ENCODE assay signal across 23 cellular contexts in the genomic region with DNA sequence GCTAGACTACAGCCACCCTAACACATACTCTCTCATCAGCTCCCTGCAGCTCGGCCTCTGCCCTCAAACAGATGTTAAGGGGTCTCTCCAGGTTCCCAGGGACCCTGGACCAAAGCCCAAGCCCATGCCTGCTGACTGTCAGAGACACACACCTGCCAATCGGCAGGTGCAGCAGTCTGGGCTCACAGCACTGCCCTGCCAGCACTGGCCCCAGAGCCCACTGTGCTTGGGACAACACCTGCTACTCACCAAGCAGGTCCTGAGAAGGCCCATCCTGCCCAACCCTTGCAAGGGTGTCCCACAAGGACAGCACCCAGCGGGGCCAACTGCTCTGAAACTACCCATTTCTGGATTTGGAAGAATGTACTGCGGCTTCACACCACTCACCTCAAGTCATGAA. TPM values are rescaled to one million over a fixed set of nuclear protein-coding genes. Genes with fewer than 3 reads are reported as not detected.
A peak's percentile ranks its signal among the peaks of the same experiment; 100 is the strongest.
DNase-seq lines count a peak whose midpoint lies in the region; ATAC-seq, FAIRE-seq and TF ChIP-seq lines count a peak whose summit lies in the region.
"Had no signal": no experiment of that assay in that cellular context is flagged by ENCODE, and none has a peak within 500 bp of the region (broad histone marks: within the 10 kb centered on the region; RNA-seq: fewer than 3 reads in every experiment).

No MANE protein-coding gene starts in this region.

- H3K27me3 ChIP-seq in left ventricle myocardium inferior (ENCODE audit: low read depth) (no peaks in the 10 kb centered on the region), K562 (ENCODE audit: control insufficient read depth in 2 of 2, insufficient read depth in 2 of 2, low read length in 2 of 2) (no peaks in the 10 kb centered on the region), psoas muscle (ENCODE audit: insufficient read depth in 3 of 3, low read length in 2 of 3) (no peaks in the 10 kb centered on the region), smooth muscle cell (ENCODE audit: low read depth) (no peaks in the 10 kb centered on the region)
- H3K27me3 ChIP-seq: BLaER1 treated with 17β-estradiol and CSF1 and Interleukin-3, amounts not matched to agents 10 nM and 100 nM had no signal

- H3K9me1 ChIP-seq in K562 (ENCODE audit: control insufficient read depth, insufficient read depth, low read length) = no peaks in the 10 kb centered on the region

- no peaks in the 10 kb centered on the region for H3K9me3 Mint-ChIP-seq in endothelial cell (ENCODE audit: unreplicated experiment)
- H3K9me3 Mint-ChIP-seq: CD4-positive, alpha-beta T cell; CD8-positive, alpha-beta T cell had no signal

- H3K9me3 ChIP-seq in left ventricle myocardium inferior (replicated peaks) = no peaks in the 10 kb centered on the region
- no peaks in the 10 kb centered on the region for H3K9me3 ChIP-seq in K562 (replicated peaks; ENCODE audit: control insufficient read depth, insufficient read depth, low read depth, low read length)
- no peaks in the 10 kb centered on the region for H3K9me3 ChIP-seq in psoas muscle
- no peaks in the 10 kb centered on the region for H3K9me3 ChIP-seq in smooth muscle cell (replicated peaks; ENCODE audit: low read depth)
- H3K9me3 ChIP-seq: A549; BLaER1 treated with 17β-estradiol and CSF1 and Interleukin-3, amounts not matched to agents 10 nM and 100 nM; Caco-2 had no signal

- no peak for FAIRE-seq in K562 (lab: Jason Lieb, UNC)
- FAIRE-seq: A549, D721Med, G401.6, GM12891, GM19239 had no signal

- POLR2A ChIA-PET in K562 (lab: Yijun Ruan, JAX) = interaction anchor here (1.2 kb wide), 1 partner anchor 9 kb away, joined by 4 read pairs; no protein-coding TSS in a partner anchor

- H3K4me3 Mint-ChIP-seq in endothelial cell (ENCODE audit: unreplicated experiment) = peak overlapping the region; percentile 23
- H3K4me3 Mint-ChIP-seq: B cell; CD4-positive, alpha-beta T cell; CD8-positive, alpha-beta T cell had no signal

- no peak overlapping the region for H3K27ac ChIP-seq in left ventricle myocardium inferior (replicated peaks)
- no peak overlapping the region for H3K27ac ChIP-seq in K562 (ENCODE audit: extremely low read depth, low read depth, low read length)
- H3K27ac ChIP-seq in psoas muscle = no peak overlapping the region
- no peak overlapping the region for H3K27ac ChIP-seq in smooth muscle cell (ENCODE audit: low read depth)
- H3K27ac ChIP-seq: 22Rv1; A549; BLaER1 treated with 17β-estradiol and CSF1 and Interleukin-3, amounts not matched to agents 10 nM and 100 nM; C4-2B had no signal

- no peaks in the 10 kb centered on the region for H3F3A ChIP-seq in smooth muscle cell (ENCODE audit: low read depth)

- no peak for ATAC-seq in left cardiac atrium
- no peak for ATAC-seq in K562
- ATAC-seq in psoas muscle = no peak
- ATAC-seq: A549; CD8-positive, alpha-beta T cell had no signal

- in situ Hi-C loops in K562 (cut with MboI) = no loop called here

- peaks cover 5% of the 10 kb centered on the region for H3K4me1 Mint-ChIP-seq in endothelial cell (ENCODE audit: unreplicated experiment)

- H2AFZ ChIP-seq in K562 (ENCODE audit: low read depth, low read length) (no peak overlapping the region), smooth muscle cell (ENCODE audit: low read depth) (no peak overlapping the region)

- 0 out of 2 replicates have a peak, but pooled peaks have one; percentile 41 for TF ChIP-seq POLR2A in K562 (conservative IDR thresholded peaks at IDR 0.05)

- no TSS peak for BruUV-seq in K562 (replicated peaks; lab: Mats Ljungman, UMichigan)

- H3K27ac Mint-ChIP-seq in endothelial cell (ENCODE audit: unreplicated experiment) = no peak overlapping the region
- H3K27ac Mint-ChIP-seq: B cell; CD4-positive, alpha-beta T cell; CD8-positive, alpha-beta T cell had no signal

- no peak for TF ChIP-seq EP300 in K562 (IDR thresholded peaks at IDR 0.05; ENCODE audit: low read length)

- H3K4me3 ChIP-seq in left ventricle myocardium inferior = no peak overlapping the region
- no peak overlapping the region for H3K4me3 ChIP-seq in K562
- no peak overlapping the region for H3K4me3 ChIP-seq in psoas muscle
- no peak overlapping the region for H3K4me3 ChIP-seq in smooth muscle cell
- H3K4me3 ChIP-seq: A549; BLaER1 treated with 17β-estradiol and CSF1 and Interleukin-3, amounts not matched to agents 10 nM and 100 nM had no signal

- intact Hi-C loops in left ventricle myocardium inferior (cut with micrococcal nuclease) = no loop called here
- intact Hi-C loops in left cardiac atrium (cut with DNase I) = no loop called here
- intact Hi-C loops in K562 (cut with micrococcal nuclease) = no loop called here
- intact Hi-C loops in psoas muscle (cut with DNase I) = no loop called here

- H3K4me2 ChIP-seq in K562 (ENCODE audit: insufficient read depth, low read length) = no peak overlapping the region
- H3K4me2 ChIP-seq in smooth muscle cell = no peak overlapping the region
- H3K4me2 ChIP-seq: A549; BLaER1 treated with 17β-estradiol and CSF1 and Interleukin-3, amounts not matched to agents 10 nM and 100 nM had no signal

- DNase-seq in left ventricle myocardium inferior = peak; percentile 9
- DNase-seq in left cardiac atrium = no peak
- no peak for DNase-seq in K562 (ENCODE audit: extremely low read depth in 1 of 4, low spot score in 3 of 4)
- no peak for DNase-seq in endothelial cell (ENCODE audit: low spot score)
- DNase-seq in psoas muscle = peak; percentile 9 to 52
- DNase-seq in NCI-H2171 (lab: John Stamatoyannopoulos, UW) = no peak
- DNase-seq in smooth muscle cell (lab: John Stamatoyannopoulos, UW; ENCODE audit: unreplicated experiment) = no peak
- DNase-seq: AML-193; Calu3; CD4-positive, alpha-beta T cell; CD8-positive, alpha-beta T cell; DMS79 treated with DMSO at 0.1 percent for 48 hours; GF-D8 had no signal

- H4K20me1 ChIP-seq in K562 (replicated peaks; ENCODE audit: control insufficient read depth, insufficient read depth, low read length) = peaks cover 9% of the 10 kb centered on the region
- peaks cover 16% of the 10 kb centered on the region for H4K20me1 ChIP-seq in smooth muscle cell (ENCODE audit: low read depth)

- H3K36me3 Mint-ChIP-seq in endothelial cell (ENCODE audit: low read depth, unreplicated experiment) = peaks cover 64% of the 10 kb centered on the region

- H3K4me1 ChIP-seq in left ventricle myocardium inferior (no peaks in the 10 kb centered on the region), K562 (replicated peaks in 1 of 2; ENCODE audit: control insufficient read depth in 2 of 2, insufficient read depth in 2 of 2, low read length in 2 of 2) (peaks cover 0 to 3% of the 10 kb centered on the region in 2 experiments; a peak in 2 of 5 replicates), psoas muscle (no peaks in the 10 kb centered on the region), smooth muscle cell (ENCODE audit: low read depth) (no peaks in the 10 kb centered on the region)
- H3K4me1 ChIP-seq: A549 had no signal

- no peak for TF ChIP-seq RAD21 in K562 (CRISPR knock-in tag; conservative IDR thresholded peaks at IDR 0.05 in 1 of 2, IDR thresholded peaks at IDR 0.05 in 1 of 2)

- peaks cover 6% of the 10 kb centered on the region for H3K27me3 Mint-ChIP-seq in endothelial cell (ENCODE audit: unreplicated experiment)
- H3K27me3 Mint-ChIP-seq: B cell; CD4-positive, alpha-beta T cell had no signal

- H3K36me3 ChIP-seq in left ventricle myocardium inferior (peaks cover 97% of the 10 kb centered on the region), K562 (ENCODE audit: control insufficient read depth, insufficient read depth, low read length) (peaks cover 98% of the 10 kb centered on the region), psoas muscle (ENCODE audit: insufficient read depth in 1 of 2, low read depth in 1 of 2) (peaks cover 10 to 99% of the 10 kb centered on the region in 2 donors), smooth muscle cell (ENCODE audit: low read depth) (peaks cover 10% of the 10 kb centered on the region)

- WGBS in K562 (ENCODE audit: insufficient coverage, low coverage, missing lambda C conversion rate) = 100% methylated on average over 3 of the region's 4 CpGs
- WGBS in psoas muscle, 3 donors = 93 to 99% (median 94%) methylated on average over 4 of the region's 4 CpGs
- 100% methylated on average over 4 of the region's 4 CpGs for WGBS in smooth muscle cell (ENCODE audit: low lambda C conversion rate)

- H3K79me2 ChIP-seq in K562 (ENCODE audit: control insufficient read depth, insufficient read depth, low read length) (peaks cover 4% of the 10 kb centered on the region; the same call in 2 of the 3 replicates), smooth muscle cell (ENCODE audit: low read depth) (peaks cover 4% of the 10 kb centered on the region)

- no peak for TF ChIP-seq CTCF in left ventricle myocardium inferior (IDR thresholded peaks at IDR 0.05; ENCODE audit: borderline replicate concordance)
- TF ChIP-seq CTCF in K562 (IDR thresholded peaks at IDR 0.05 in 2 of 3, conservative IDR thresholded peaks at IDR 0.05 in 1 of 3; ENCODE audit: insufficient read depth in 2 of 3, low read depth in 1 of 3, low read length in 3 of 3) = no peak
- TF ChIP-seq CTCF in endothelial cell (IDR thresholded peaks at IDR 0.05; ENCODE audit: unreplicated experiment) = no peak
- TF ChIP-seq CTCF in psoas muscle (IDR thresholded peaks at IDR 0.05) = no peak
- no peak for TF ChIP-seq CTCF in smooth muscle cell (IDR thresholded peaks at IDR 0.05; ENCODE audit: borderline replicate concordance, insufficient read depth, poor library complexity, severe bottlenecking)

- CTCF ChIA-PET in K562 (lab: Yijun Ruan, JAX; ENCODE audit: low intra/inter-chr PET ratio) = interaction anchor here (0.7 kb wide), 1 partner anchor 270 kb away, joined by 3 read pairs; no protein-coding TSS in a partner anchor

- peak overlapping the region in 1 of 2 experiments; percentile 64; a peak in 1 of 4 replicates for H3K9ac ChIP-seq in K562 (ENCODE audit: insufficient read depth in 1 of 2, low read depth in 2 of 2, low read length in 2 of 2)
- no peak overlapping the region for H3K9ac ChIP-seq in smooth muscle cell (ENCODE audit: low read depth)
- H3K9ac ChIP-seq: BLaER1 treated with 17β-estradiol and CSF1 and Interleukin-3, amounts not matched to agents 10 nM and 100 nM had no signal

RNA-seq across cellular contexts. Expression of a gene that starts 20.2 kb away (rescaled TPM):
- total RNA-seq in left ventricle myocardium inferior = 18.7 TPM
- total RNA-seq in left cardiac atrium = 10 to 100 TPM; 31.1 to 36.7 TPM
- total RNA-seq in K562 (2011; cell fraction: chromatin; rRNA removed; ENCODE audit: low replicate concordance) = 13.2 and 31.1 TPM in 2 replicates
- 14.7 and 17.7 TPM in 2 replicates for total RNA-seq in K562 (2011; cell fraction: nucleolus; rRNA removed)
- total RNA-seq in K562 (2011; cell fraction: nucleoplasm; rRNA removed) = 11.8 and 18.1 TPM in 2 replicates
- total RNA-seq in K562 (2014; rRNA removed) = 0.20 and 1.5 TPM in 2 replicates
- total RNA-seq in K562 (2014; rRNA removed; fragmentation: Illumina TruSeq; extraction: Trizol) = 0.40 and 0.45 TPM in 2 replicates
- 0.29 and 0.30 TPM in 2 replicates for total RNA-seq in K562 (2015; rRNA removed; fragmentation: Illumina TruSeq; extraction: Trizol)
- 2.2 and 2.3 TPM in 2 replicates for total RNA-seq in K562 (2021)
- 0.99 and 1.2 TPM in 2 replicates for polyA plus RNA-seq in K562 (2011; rRNA removed)
- 0.52 and 1.3 TPM in 2 replicates for polyA plus RNA-seq in K562 (2011; cell fraction: cytosol; rRNA removed)
- 6.0 and 14.9 TPM in 2 replicates for polyA plus RNA-seq in K562 (2011; cell fraction: nucleus; rRNA removed)
- polyA plus RNA-seq in K562 (2012) = 1.5 and 6.1 TPM in 2 replicates
- polyA plus RNA-seq in K562 (2014; fragmentation: Illumina TruSeq; extraction: Trizol) = 0.52 and 1.4 TPM in 2 replicates
- polyA plus RNA-seq in K562 (2014; fragmentation: Nextera tagmentation; extraction: Ambion mirVana) = under 1 TPM; 0.07 to 0.21 TPM
- polyA plus RNA-seq in K562 (2014; rRNA removed) = 0.97 and 1.4 TPM in 2 replicates
- 0.81 and 1.1 TPM in 2 replicates for polyA minus RNA-seq in K562 (2011; rRNA and poly(A)+ RNA removed)
- polyA minus RNA-seq in K562 (2011; cell fraction: cytosol; rRNA and poly(A)+ RNA removed) = 1.3 and 1.4 TPM in 2 replicates
- 2.3 and 4.4 TPM in 2 replicates for polyA minus RNA-seq in K562 (2011; cell fraction: nucleus; rRNA and poly(A)+ RNA removed)
- total RNA-seq in endothelial cell (ENCODE audit: unreplicated experiment) = 14.3 TPM
- 1 to 10 TPM; 1.6 to 9.4 (median 2.8) TPM for total RNA-seq in psoas muscle
- polyA plus RNA-seq in psoas muscle = 1 to 10 TPM in 1 of 3 donors, under 1 TPM in 2; 0.44 to 6.7 (median 0.51) TPM
- total RNA-seq in smooth muscle cell = 2.7 and 4.8 TPM in 2 replicates
- 1.7 and 5.5 TPM in 2 replicates for polyA plus RNA-seq in smooth muscle cell

RNA-seq across cellular contexts. Expression of a gene that starts 21.6 kb away (rescaled TPM):
- total RNA-seq in left ventricle myocardium inferior (23.6 TPM), left cardiac atrium (10 to 100 TPM; 26.8 to 39.3 TPM), K562 (2014; rRNA removed) (52.8 and 58.5 TPM in 2 replicates), K562 (2014; rRNA removed; fragmentation: Illumina TruSeq; extraction: Trizol) (37.9 and 39.5 TPM in 2 replicates), K562 (2015; rRNA removed; fragmentation: Illumina TruSeq; extraction: Trizol) (43.1 and 44.9 TPM in 2 replicates), K562 (2021) (62.3 and 68.7 TPM in 2 replicates), endothelial cell (ENCODE audit: unreplicated experiment) (53.0 TPM), psoas muscle (10 to 100 TPM; 21.3 to 28.0 (median 22.3) TPM), smooth muscle cell (14.7 and 17.1 TPM in 2 replicates)
- total RNA-seq in K562 (2011; cell fraction: chromatin; rRNA removed; ENCODE audit: low replicate concordance) = 217 and 274 TPM in 2 replicates
- 94.6 and 102 TPM in 2 replicates for total RNA-seq in K562 (2011; cell fraction: nucleolus; rRNA removed)
- total RNA-seq in K562 (2011; cell fraction: nucleoplasm; rRNA removed) = 114 and 119 TPM in 2 replicates
- polyA plus RNA-seq in K562 (2011; rRNA removed) (17.3 and 18.0 TPM in 2 replicates), K562 (2014; fragmentation: Illumina TruSeq; extraction: Trizol) (49.7 and 54.7 TPM in 2 replicates), K562 (2014; fragmentation: Nextera tagmentation; extraction: Ambion mirVana) (1 to 10 TPM; 2.4 to 3.7 TPM), K562 (2014; rRNA removed) (51.8 and 56.4 TPM in 2 replicates), psoas muscle (10 to 100 TPM; 18.7 to 26.6 (median 24.8) TPM), smooth muscle cell (17.8 and 20.4 TPM in 2 replicates)
- polyA plus RNA-seq in K562 (2011; cell fraction: cytosol; rRNA removed) = 14.1 and 18.3 TPM in 2 replicates
- polyA plus RNA-seq in K562 (2011; cell fraction: nucleus; rRNA removed) = 96.2 and 143 TPM in 2 replicates
- 36.5 and 41.6 TPM in 2 replicates for polyA plus RNA-seq in K562 (2012)
- 23.4 and 26.6 TPM in 2 replicates for polyA minus RNA-seq in K562 (2011; rRNA and poly(A)+ RNA removed)
- 16.0 and 18.9 TPM in 2 replicates for polyA minus RNA-seq in K562 (2011; cell fraction: cytosol; rRNA and poly(A)+ RNA removed)
- polyA minus RNA-seq in K562 (2011; cell fraction: nucleus; rRNA and poly(A)+ RNA removed) = 54.1 and 62.2 TPM in 2 replicates

RNA-seq across cellular contexts. Expression of a gene that starts 21.7 kb away (rescaled TPM):
- 0.44 TPM for total RNA-seq in left ventricle myocardium inferior
- total RNA-seq in left cardiac atrium = 1 to 10 TPM in 1 of 2 donors, under 1 TPM in 1; 0.88 to 1.1 TPM
- total RNA-seq in K562 (2011; cell fraction: chromatin; rRNA removed; ENCODE audit: low replicate concordance) = 80.8 and 99.7 TPM in 2 replicates
- 42.2 and 50.7 TPM in 2 replicates for total RNA-seq in K562 (2011; cell fraction: nucleolus; rRNA removed)
- 38.0 and 41.1 TPM in 2 replicates for total RNA-seq in K562 (2011; cell fraction: nucleoplasm; rRNA removed)
- 48.2 and 68.7 TPM in 2 replicates for total RNA-seq in K562 (2014; rRNA removed)
- 55.2 and 56.8 TPM in 2 replicates for total RNA-seq in K562 (2014; rRNA removed; fragmentation: Illumina TruSeq; extraction: Trizol)
- 45.1 and 50.8 TPM in 2 replicates for total RNA-seq in K562 (2015; rRNA removed; fragmentation: Illumina TruSeq; extraction: Trizol)
- 50.0 and 53.2 TPM in 2 replicates for total RNA-seq in K562 (2021)
- 93.2 and 116 TPM in 2 replicates for polyA plus RNA-seq in K562 (2011; rRNA removed)
- polyA plus RNA-seq in K562 (2011; cell fraction: cytosol; rRNA removed) = 35.6 and 39.2 TPM in 2 replicates
- polyA plus RNA-seq in K562 (2011; cell fraction: nucleus; rRNA removed) = 107 and 115 TPM in 2 replicates
- 39.7 and 46.2 TPM in 2 replicates for polyA plus RNA-seq in K562 (2012)
- 62.6 and 73.0 TPM in 2 replicates for polyA plus RNA-seq in K562 (2014; fragmentation: Illumina TruSeq; extraction: Trizol)
- polyA plus RNA-seq in K562 (2014; fragmentation: Nextera tagmentation; extraction: Ambion mirVana) = 10 to 100 TPM; 24.1 to 28.9 TPM
- 65.2 and 73.4 TPM in 2 replicates for polyA plus RNA-seq in K562 (2014; rRNA removed)
- 74.7 and 79.6 TPM in 2 replicates for polyA minus RNA-seq in K562 (2011; rRNA and poly(A)+ RNA removed)
- polyA minus RNA-seq in K562 (2011; cell fraction: cytosol; rRNA and poly(A)+ RNA removed) = 37.0 and 47.0 TPM in 2 replicates
- polyA minus RNA-seq in K562 (2011; cell fraction: nucleus; rRNA and poly(A)+ RNA removed) = 20.7 and 35.1 TPM in 2 replicates
- total RNA-seq in endothelial cell (ENCODE audit: unreplicated experiment) = 8.4 TPM
- under 1 TPM; 0.39 to 0.89 (median 0.76) TPM for total RNA-seq in psoas muscle
- polyA plus RNA-seq in psoas muscle = 1 to 10 TPM in 1 of 3 donors, under 1 TPM in 2; 0.44 to 2.9 (median 0.83) TPM
- total RNA-seq in smooth muscle cell = 8.4 and 13.4 TPM in 2 replicates
- polyA plus RNA-seq in smooth muscle cell = 12.0 and 12.7 TPM in 2 replicates

Comparison
In these comparisons a context has a peak if more than half of its experiments do, and no peak if none do; other contexts are left out.
1. DNase-seq: peak in left ventricle myocardium inferior (single experiment) and psoas muscle (2 of 2); none in left cardiac atrium (single experiment), K562 (0 of 4), endothelial cell (single experiment), NCI-H2171 (single experiment) and smooth muscle cell (single experiment).